ENCODE assay signal across 13 cellular contexts in genomic region chr6:27761391-27761790, GRCh38.
DNase-seq lines count a peak whose midpoint lies in the region; ATAC-seq, FAIRE-seq and TF ChIP-seq lines count a peak whose summit lies in the region.
"Had no signal": no experiment of that assay in that cellular context is flagged by ENCODE, and none has a peak within 500 bp of the region (broad histone marks: within the 10 kb centered on the region; RNA-seq: fewer than 3 reads in every experiment).

No MANE protein-coding gene starts in this region.

- ATAC-seq in GM18858 (IDR thresholded peaks at IDR 0.05; ENCODE audit: unreplicated experiment) = no peak

- TF ChIP-seq CTCF in fibroblast of pulmonary artery (IDR thresholded peaks at IDR 0.05; ENCODE audit: low read length, missing control alignments) (no peak), uterus (IDR thresholded peaks at IDR 0.05) (no peak)

- H3K36me3 ChIP-seq in uterus = no peaks in the 10 kb centered on the region

- peak; percentile 76 for FAIRE-seq in GM19239 (lab: Jason Lieb, UNC)
- FAIRE-seq: urothelium cell line had no signal

- peak overlapping the region; percentile 59; the same call in 1 of the 2 replicates for H3K4me3 ChIP-seq in GM08714 (ENCODE audit: low read length)
- peak overlapping the region; percentile 11 for H3K4me3 ChIP-seq in fibroblast of pulmonary artery (replicated peaks; ENCODE audit: low read depth, low read length)
- H3K4me3 ChIP-seq in uterus = no peak overlapping the region

- no peak for TF ChIP-seq POLR2A in uterus (IDR thresholded peaks at IDR 0.05)

- H3K27me3 ChIP-seq in uterus = peaks cover 0 to 8% of the 10 kb centered on the region in 2 donors

- no peaks in the 10 kb centered on the region for H3K9me3 ChIP-seq in uterus

- no peaks in the 10 kb centered on the region for H3K4me1 ChIP-seq in uterus

- no peak for DNase-seq in GM19239 (ENCODE audit: insufficient read length, low spot score)
- DNase-seq in OCI-M1 (lab: John Stamatoyannopoulos, UW) = peak; percentile 37
- peak; percentile 62 for DNase-seq in fibroblast of pulmonary artery (ENCODE audit: low read depth)
- no peak for DNase-seq in LoVo (ENCODE audit: low spot score)
- DNase-seq in uterus = no peak
- no peak for DNase-seq in globus pallidus (ENCODE audit: low spot score)
- DNase-seq: COR-L47; effector CD4-positive, alpha-beta T cell; NCI-H2171; retina had no signal

- intact Hi-C loops in uterus (cut with DNase I; ENCODE audit: low total_unique reads) = no loop called here

- H3K27ac ChIP-seq in uterus = no peak overlapping the region

Comparison
In these comparisons a context has a peak if more than half of its experiments do, and no peak if none do; other contexts are left out.
1. H3K4me3 ChIP-seq: peak in GM08714 (single experiment) and fibroblast of pulmonary artery (single experiment); none in uterus (0 of 2).
2. DNase-seq: peak in OCI-M1 (single experiment) and fibroblast of pulmonary artery (single experiment); none in GM19239 (single experiment), LoVo (single experiment), uterus (0 of 2) and globus pallidus (single experiment).